In genomic region chr7:92590711-92591310, GRCh38 we compare ENCODE assay signal across 8 cellular contexts. TPM values are rescaled to one million over a fixed set of nuclear protein-coding genes. Genes with fewer than 3 reads are reported as not detected.
DNase-seq lines count a peak whose midpoint lies in the region; ATAC-seq and TF ChIP-seq lines count a peak whose summit lies in the region.

No MANE protein-coding gene starts in this region.

- no peaks in the 10 kb centered on the region for H3K9me3 ChIP-seq in SJCRH30 (replicated peaks)

- no peak for ATAC-seq in GM19328 (IDR thresholded peaks at IDR 0.05; ENCODE audit: unreplicated experiment)

- H3K4me1 ChIP-seq in SJCRH30 (peaks cover 8% of the 10 kb centered on the region; the same call in 1 of the 2 replicates), rectal smooth muscle tissue (ENCODE audit: control insufficient read depth, insufficient read depth, low read length) (peaks cover 8% of the 10 kb centered on the region)

- no peak for DNase-seq in GM12865 (ENCODE audit: low read depth)
- DNase-seq in SJCRH30, result no peak
- DNase-seq in fibroblast of pulmonary artery (ENCODE audit: low read depth), result no peak
- DNase-seq in GM10266 (ENCODE audit: extremely low spot score), result no peak
- no peak for DNase-seq in T1000 (lab: John Stamatoyannopoulos, UW)
- no peak for DNase-seq in NCI-H187 (lab: John Stamatoyannopoulos, UW)

- peaks cover 24% of the 10 kb centered on the region for H3K36me3 ChIP-seq in SJCRH30
- H3K36me3 ChIP-seq in rectal smooth muscle tissue (ENCODE audit: control insufficient read depth, insufficient read depth, low read length), result no peaks in the 10 kb centered on the region

- no peak overlapping the region for H3K9ac ChIP-seq in rectal smooth muscle tissue (ENCODE audit: low read length)

- H3K4me3 ChIP-seq in GM12865 (ENCODE audit: low read depth, low read length) (peak overlapping the region; percentile 80), SJCRH30 (peak overlapping the region; percentile 97), fibroblast of pulmonary artery (replicated peaks; ENCODE audit: low read depth, low read length) (peak overlapping the region; percentile 90), rectal smooth muscle tissue (ENCODE audit: low read length) (peak overlapping the region; percentile 98)

- H3K27me3 ChIP-seq in SJCRH30 (no peaks in the 10 kb centered on the region), rectal smooth muscle tissue (ENCODE audit: control insufficient read depth, insufficient read depth, low read length) (no peaks in the 10 kb centered on the region)

- H3K27ac ChIP-seq in SJCRH30, result no peak overlapping the region
- no peak overlapping the region for H3K27ac ChIP-seq in rectal smooth muscle tissue (ENCODE audit: low read depth, low read length)

- TF ChIP-seq CTCF in GM12865 (IDR thresholded peaks at IDR 0.05; ENCODE audit: insufficient read depth, low read depth, low read length, missing control alignments) (no peak), fibroblast of pulmonary artery (IDR thresholded peaks at IDR 0.05; ENCODE audit: low read length, missing control alignments) (no peak), GM10266 (IDR thresholded peaks at IDR 0.05; ENCODE audit: control insufficient read depth, insufficient read depth, low read depth, missing control alignments) (no peak)

RNA-seq across cellular contexts. Expression of gene FAM133B, which starts 0.6 kb away (rescaled TPM):
- 50.2 and 66.6 TPM in 2 replicates for total RNA-seq in SJCRH30 (2014; rRNA removed; shearing (Covaris generic))
